In genomic region chr6:44219815-44220784, GRCh38 we compare ENCODE assay signal across 11 cellular contexts. TPM values are rescaled to one million over a fixed set of nuclear protein-coding genes. Genes with fewer than 3 reads are reported as not detected.
DNase-seq lines count a peak whose midpoint lies in the region; ATAC-seq and TF ChIP-seq lines count a peak whose summit lies in the region.
"Had no signal": no experiment of that assay in that cellular context is flagged by ENCODE, and none has a peak within 500 bp of the region (broad histone marks: within the 10 kb centered on the region; RNA-seq: fewer than 3 reads in every experiment).

No MANE protein-coding gene starts in this region.

- H3K4me1 ChIP-seq in mucosa of rectum (ENCODE audit: control insufficient read depth in 2 of 2, insufficient read depth in 2 of 2, low read length in 2 of 2): peaks cover 37 to 48% of the 10 kb centered on the region in 2 donors
- H3K4me1 ChIP-seq in transverse colon: peaks cover 33 to 86% (median 68%) of the 10 kb centered on the region in 4 donors

- no peak for TF ChIP-seq CTCF in transverse colon (IDR thresholded peaks at IDR 0.05)

- POLR2A ChIA-PET in activated CD4-positive, alpha-beta memory T cell treated with anti-CD3 and anti-CD28 coated beads for 36 hours (lab: Charles Lee): interaction anchor here (0.6 to 0.9 kb wide), 2 partner anchors 47 to 291 kb away, joined by 3 read pairs; no protein-coding TSS in a partner anchor
- POLR2A ChIA-PET in activated CD4-positive, alpha-beta memory T cell treated with anti-CD3 and anti-CD28 coated beads, Interleukin-2, amount 10 ng/mL, durations not matched to agents 7 days and 5 days (lab: Charles Lee): no interaction called here

- peaks cover 4% of the 10 kb centered on the region for H3K36me3 Mint-ChIP-seq in activated CD4-positive, alpha-beta memory T cell treated with anti-CD3 and anti-CD28 coated beads for 36 hours
- H3K36me3 Mint-ChIP-seq in activated CD4-positive, alpha-beta memory T cell treated with anti-CD3 and anti-CD28 coated beads, Interleukin-2, amount 10 ng/mL, durations not matched to agents 7 days and 5 days (ENCODE audit: low read depth): no peaks in the 10 kb centered on the region
- H3K36me3 Mint-ChIP-seq in central memory CD8-positive, alpha-beta T cell (ENCODE audit: insufficient read depth): peaks cover 1% of the 10 kb centered on the region

- H3K36me3 ChIP-seq in mucosa of rectum (ENCODE audit: control insufficient read depth in 2 of 2, insufficient read depth in 2 of 2, low read length in 2 of 2) (no peaks in the 10 kb centered on the region), transverse colon (no peaks in the 10 kb centered on the region)

- H3K27ac ChIP-seq in mucosa of rectum (ENCODE audit: low read depth in 2 of 2, low read length in 2 of 2) (peak overlapping the region in 1 of 2 donors; percentile 63), transverse colon (peak overlapping the region; percentile 85 to 94 (median 86))

- 56 to 87% methylated on average over 14 to 27 of the region's 28 CpGs for WGBS in transverse colon (ENCODE audit: low coverage in 1 of 2), 2 donors

- H3K9me3 Mint-ChIP-seq in activated CD4-positive, alpha-beta memory T cell treated with anti-CD3 and anti-CD28 coated beads for 36 hours: no peaks in the 10 kb centered on the region
- H3K9me3 Mint-ChIP-seq in activated CD4-positive, alpha-beta memory T cell treated with anti-CD3 and anti-CD28 coated beads, Interleukin-2, amount 10 ng/mL, durations not matched to agents 7 days and 5 days: no peaks in the 10 kb centered on the region
- no peaks in the 10 kb centered on the region for H3K9me3 Mint-ChIP-seq in central memory CD8-positive, alpha-beta T cell

- no peak for DNase-seq in activated CD4-positive, alpha-beta memory T cell treated with anti-CD3 and anti-CD28 coated beads for 36 hours
- no peak for DNase-seq in activated CD4-positive, alpha-beta memory T cell treated with anti-CD3 and anti-CD28 coated beads, Interleukin-2, amount 10 ng/mL, durations not matched to agents 7 days and 5 days
- no peak for DNase-seq in central memory CD8-positive, alpha-beta T cell (ENCODE audit: low spot score in 2 of 2)
- no peak for DNase-seq in transverse colon
- DNase-seq in NCI-H526 treated with DMSO at 0.1 percent for 48 hours (lab: John Stamatoyannopoulos, UW): no peak
- DNase-seq: occipital lobe had no signal

- no peaks in the 10 kb centered on the region for H3K27me3 ChIP-seq in mucosa of rectum (ENCODE audit: control insufficient read depth in 2 of 2, insufficient read depth in 2 of 2, low read length in 2 of 2)
- H3K27me3 ChIP-seq in transverse colon: peaks cover 4% of the 10 kb centered on the region

- peaks cover 31% of the 10 kb centered on the region for H3K4me1 Mint-ChIP-seq in activated CD4-positive, alpha-beta memory T cell treated with anti-CD3 and anti-CD28 coated beads for 36 hours (ENCODE audit: low read depth)
- H3K4me1 Mint-ChIP-seq in activated CD4-positive, alpha-beta memory T cell treated with anti-CD3 and anti-CD28 coated beads, Interleukin-2, amount 10 ng/mL, durations not matched to agents 7 days and 5 days: peaks cover 40% of the 10 kb centered on the region
- H3K4me1 Mint-ChIP-seq in central memory CD8-positive, alpha-beta T cell: peaks cover 18% of the 10 kb centered on the region

- no peak overlapping the region for H3K27ac Mint-ChIP-seq in activated CD4-positive, alpha-beta memory T cell treated with anti-CD3 and anti-CD28 coated beads for 36 hours
- H3K27ac Mint-ChIP-seq in activated CD4-positive, alpha-beta memory T cell treated with anti-CD3 and anti-CD28 coated beads, Interleukin-2, amount 10 ng/mL, durations not matched to agents 7 days and 5 days: no peak overlapping the region
- H3K27ac Mint-ChIP-seq in central memory CD8-positive, alpha-beta T cell (ENCODE audit: low read depth): no peak overlapping the region

- H3K4me3 ChIP-seq in mucosa of rectum (ENCODE audit: low read length in 2 of 2) (peak overlapping the region; percentile 59 to 61), transverse colon (peak overlapping the region; percentile 38 to 61 (median 42))

- intact Hi-C loops in activated CD4-positive, alpha-beta memory T cell treated with anti-CD3 and anti-CD28 coated beads for 36 hours (cut with micrococcal nuclease): loop anchor here (5.0 kb wide), 2 partner anchors 48 to 93 kb away; partner anchors contain the start of genes MRPL14 and TMEM63B
- intact Hi-C loops in transverse colon (cut with DNase I; ENCODE audit: low total_unique reads): loop anchor here (2.0 kb wide), 1 partner anchor 15 kb away; no protein-coding TSS in a partner anchor

- ATAC-seq in central memory CD8-positive, alpha-beta T cell (replicated peaks; ENCODE audit: extremely low read depth, poor library complexity, severe bottlenecking): no peak
- no peak for ATAC-seq in GM19455 (IDR thresholded peaks at IDR 0.05; ENCODE audit: unreplicated experiment)
- no peak for ATAC-seq in HG02884 (IDR thresholded peaks at IDR 0.05; ENCODE audit: unreplicated experiment)

- no peaks in the 10 kb centered on the region for H3K9me3 ChIP-seq in mucosa of rectum (ENCODE audit: control insufficient read depth in 2 of 2, low read length in 2 of 2)
- H3K9me3 ChIP-seq in transverse colon: no peaks in the 10 kb centered on the region

- H3K9ac ChIP-seq in mucosa of rectum (ENCODE audit: low read depth in 1 of 2, low read length in 2 of 2): peak overlapping the region in 1 of 2 donors; percentile 76

- TF ChIP-seq EP300 in transverse colon (IDR thresholded peaks at IDR 0.05; ENCODE audit: low read depth): no peak

- TF ChIP-seq POLR2A in transverse colon (IDR thresholded peaks at IDR 0.05): no peak

- peaks cover 9% of the 10 kb centered on the region for H3K27me3 Mint-ChIP-seq in activated CD4-positive, alpha-beta memory T cell treated with anti-CD3 and anti-CD28 coated beads for 36 hours
- peaks cover 17% of the 10 kb centered on the region for H3K27me3 Mint-ChIP-seq in activated CD4-positive, alpha-beta memory T cell treated with anti-CD3 and anti-CD28 coated beads, Interleukin-2, amount 10 ng/mL, durations not matched to agents 7 days and 5 days
- peaks cover 28% of the 10 kb centered on the region for H3K27me3 Mint-ChIP-seq in central memory CD8-positive, alpha-beta T cell

- CTCF ChIA-PET in activated CD4-positive, alpha-beta memory T cell treated with anti-CD3 and anti-CD28 coated beads for 36 hours (lab: Charles Lee): interaction anchor here (0.6 to 1.0 kb wide), 3 partner anchors 15 to 209 kb away, joined by 3 to 4 read pairs (median 3); no protein-coding TSS in a partner anchor
- CTCF ChIA-PET in activated CD4-positive, alpha-beta memory T cell treated with anti-CD3 and anti-CD28 coated beads, Interleukin-2, amount 10 ng/mL, durations not matched to agents 7 days and 5 days (lab: Charles Lee): interaction anchor here (0.6 to 1.2 kb wide), 4 partner anchors 17 to 96 kb away, joined by 3 to 4 read pairs (median 3); no protein-coding TSS in a partner anchor

- in situ Hi-C loops in transverse colon (cut with MboI; ENCODE audit: low pct_ligation_motif_present in 1 of 4, low pct_unique_long_range_greater_than_20kb in 1 of 4, low sequenced_read_pairs in 3 of 4): no loop called here

- peak overlapping the region; percentile 12 for H3K4me3 Mint-ChIP-seq in activated CD4-positive, alpha-beta memory T cell treated with anti-CD3 and anti-CD28 coated beads for 36 hours
- H3K4me3 Mint-ChIP-seq in activated CD4-positive, alpha-beta memory T cell treated with anti-CD3 and anti-CD28 coated beads, Interleukin-2, amount 10 ng/mL, durations not matched to agents 7 days and 5 days: no peak overlapping the region
- H3K4me3 Mint-ChIP-seq in central memory CD8-positive, alpha-beta T cell: peak overlapping the region; percentile 16

RNA-seq across cellular contexts. Expression of gene SLC29A1, which starts 3.3 kb away (rescaled TPM):
- total RNA-seq in activated CD4-positive, alpha-beta memory T cell treated with anti-CD3 and anti-CD28 coated beads for 36 hours: 10 to 100 TPM; 47.6 to 50.0 TPM
- total RNA-seq in activated CD4-positive, alpha-beta memory T cell treated with anti-CD3 and anti-CD28 coated beads, Interleukin-2, amount 10 ng/mL, durations not matched to agents 7 days and 5 days: 10 to 100 TPM; 24.8 to 25.4 TPM
- 10 to 100 TPM; 25.1 to 45.2 (median 35.6) TPM for total RNA-seq in transverse colon

RNA-seq across cellular contexts. Expression of gene MYMX, which starts 3.4 kb away (rescaled TPM):
- total RNA-seq in activated CD4-positive, alpha-beta memory T cell treated with anti-CD3 and anti-CD28 coated beads for 36 hours: not detected
- not detected for total RNA-seq in activated CD4-positive, alpha-beta memory T cell treated with anti-CD3 and anti-CD28 coated beads, Interleukin-2, amount 10 ng/mL, durations not matched to agents 7 days and 5 days
- total RNA-seq in transverse colon: under 1 TPM in 1 of 4 donors, not detected in 3; 0.95 TPM
- total RNA-seq: IMR-90, occipital lobe, SK-MEL-5 had no signal

RNA-seq across cellular contexts. Expression of gene HSP90AB1, which starts 26.8 kb away (rescaled TPM):
- total RNA-seq in activated CD4-positive, alpha-beta memory T cell treated with anti-CD3 and anti-CD28 coated beads for 36 hours: 1,000 to 10,000 TPM; 1,671 to 1,695 TPM
- total RNA-seq in activated CD4-positive, alpha-beta memory T cell treated with anti-CD3 and anti-CD28 coated beads, Interleukin-2, amount 10 ng/mL, durations not matched to agents 7 days and 5 days: 100 to 1,000 TPM; 478 to 479 TPM
- total RNA-seq in transverse colon: 100 to 1,000 TPM; 105 to 371 (median 242) TPM

RNA-seq across cellular contexts. Expression of gene SLC35B2, which starts 37.2 kb away (rescaled TPM):
- 10 to 100 TPM; 16.5 to 16.8 TPM for total RNA-seq in activated CD4-positive, alpha-beta memory T cell treated with anti-CD3 and anti-CD28 coated beads for 36 hours
- total RNA-seq in activated CD4-positive, alpha-beta memory T cell treated with anti-CD3 and anti-CD28 coated beads, Interleukin-2, amount 10 ng/mL, durations not matched to agents 7 days and 5 days: 10 to 100 TPM; 35.8 to 37.2 TPM
- total RNA-seq in transverse colon: 10 to 100 TPM in 3 of 4 donors, 1 to 10 TPM in 1; 9.0 to 36.4 (median 22.5) TPM

RNA-seq across cellular contexts. Expression of gene NFKBIE, which starts 45.3 kb away (rescaled TPM):
- total RNA-seq in activated CD4-positive, alpha-beta memory T cell treated with anti-CD3 and anti-CD28 coated beads for 36 hours: 10 to 100 TPM; 24.7 to 25.1 TPM
- total RNA-seq in activated CD4-positive, alpha-beta memory T cell treated with anti-CD3 and anti-CD28 coated beads, Interleukin-2, amount 10 ng/mL, durations not matched to agents 7 days and 5 days: 10 to 100 TPM; 20.8 to 21.7 TPM
- total RNA-seq in transverse colon: 10 to 100 TPM in 3 of 4 donors, 1 to 10 TPM in 1; 2.6 to 67.3 (median 19.0) TPM
